Comparison of ENCODE assay signal across 8 cellular contexts in genomic region chr10:46282460-46283216, GRCh38. TPM values are rescaled to one million over a fixed set of nuclear protein-coding genes. Genes with fewer than 3 reads are reported as not detected.
A peak's percentile ranks its signal among the peaks of the same experiment; 100 is the strongest.
DNase-seq lines count a peak whose midpoint lies in the region; ATAC-seq and TF ChIP-seq lines count a peak whose summit lies in the region.

No MANE protein-coding gene starts in this region.

- peak; percentile 70 for ATAC-seq in GM23338
- peak; percentile 86 to 91 for ATAC-seq in natural killer cell treated with Interleukin-12 subunit alpha and Interleukin-12 subunit beta and Interleukin-15 and Interleukin-18, amount 100 ng/mL, for 72 hours
- ATAC-seq in stimulated activated naive CD8-positive, alpha-beta T cell treated with anti-CD3 and anti-CD28 coated beads, Interleukin-15, amount 100 ng/mL, for 72 hours, result peak; percentile 81
- no peak for ATAC-seq in GM21423 (IDR thresholded peaks at IDR 0.05; ENCODE audit: unreplicated experiment)

- H3K4me1 ChIP-seq in GM23338 (ENCODE audit: insufficient read depth) (peaks cover 15% of the 10 kb centered on the region), OCI-LY3 (ENCODE audit: low read length) (peaks cover 5% of the 10 kb centered on the region; the same call in 1 of the 2 replicates)

- no peaks in the 10 kb centered on the region for H3K9me3 ChIP-seq in OCI-LY3 (ENCODE audit: insufficient read depth, low read length)

- H3F3A ChIP-seq in GM23338 (replicated peaks; ENCODE audit: low read depth), result no peaks in the 10 kb centered on the region

- H3K27ac ChIP-seq in GM23338 (ENCODE audit: low read depth), result no peak overlapping the region
- no peak overlapping the region for H3K27ac ChIP-seq in OCI-LY3 (ENCODE audit: low read length)

- H3K27ac Mint-ChIP-seq in GM23338, result no peak overlapping the region
- no peak overlapping the region for H3K27ac Mint-ChIP-seq in natural killer cell treated with Interleukin-12 subunit alpha and Interleukin-12 subunit beta and Interleukin-15 and Interleukin-18, amount 100 ng/mL, for 72 hours
- no peak overlapping the region for H3K27ac Mint-ChIP-seq in stimulated activated naive CD8-positive, alpha-beta T cell treated with anti-CD3 and anti-CD28 coated beads, Interleukin-15, amount 100 ng/mL, for 72 hours

- no peaks in the 10 kb centered on the region for H3K79me2 ChIP-seq in GM23338 (replicated peaks; ENCODE audit: insufficient read depth)
- no peaks in the 10 kb centered on the region for H3K79me2 ChIP-seq in OCI-LY3 (ENCODE audit: low read length)

- DNase-seq in AG20443 (ENCODE audit: low spot score) (peak; percentile 95), GM23338 (ENCODE audit: low spot score) (peak; percentile 59), fibroblast of the conjunctiva (ENCODE audit: low read depth) (peak; percentile 55)
- peak; percentile 68 for DNase-seq in activated effector memory CD4-positive, alpha-beta T cell treated with Interleukin-2 at 50 U/mL for 16 hours
- peak; percentile 76 for DNase-seq in natural killer cell treated with Interleukin-12 subunit alpha and Interleukin-12 subunit beta and Interleukin-15 and Interleukin-18, amount 100 ng/mL, for 72 hours (ENCODE audit: low spot score)
- peak; percentile 62 to 68 for DNase-seq in stimulated activated naive CD8-positive, alpha-beta T cell treated with anti-CD3 and anti-CD28 coated beads, Interleukin-15, amount 100 ng/mL, for 72 hours

- H3K9me2 ChIP-seq in GM23338 (ENCODE audit: insufficient read depth), result no peaks in the 10 kb centered on the region

- H3K9ac ChIP-seq in OCI-LY3 (ENCODE audit: low read length), result no peak overlapping the region

- H3K36me3 Mint-ChIP-seq in GM23338 (ENCODE audit: low read depth), result no peaks in the 10 kb centered on the region
- H3K36me3 Mint-ChIP-seq in natural killer cell treated with Interleukin-12 subunit alpha and Interleukin-12 subunit beta and Interleukin-15 and Interleukin-18, amount 100 ng/mL, for 72 hours, result no peaks in the 10 kb centered on the region

- peaks cover 43% of the 10 kb centered on the region for H3K27me3 Mint-ChIP-seq in GM23338 (ENCODE audit: insufficient read depth, low read depth, poor library complexity)
- peaks cover 20 to 25% of the 10 kb centered on the region in 2 donors for H3K27me3 Mint-ChIP-seq in natural killer cell treated with Interleukin-12 subunit alpha and Interleukin-12 subunit beta and Interleukin-15 and Interleukin-18, amount 100 ng/mL, for 72 hours
- H3K27me3 Mint-ChIP-seq in stimulated activated naive CD8-positive, alpha-beta T cell treated with anti-CD3 and anti-CD28 coated beads, Interleukin-15, amount 100 ng/mL, for 72 hours, result peaks cover 11% of the 10 kb centered on the region

- H3K4me3 ChIP-seq in GM23338 (peak overlapping the region; percentile 73), OCI-LY3 (ENCODE audit: low read length) (peak overlapping the region; percentile 69)

- peak overlapping the region; percentile 90 for H3K4me2 ChIP-seq in GM23338
- peak overlapping the region; percentile 40 for H3K4me2 ChIP-seq in OCI-LY3 (ENCODE audit: low read length)

- H2AFZ ChIP-seq in GM23338, result no peak overlapping the region
- H2AFZ ChIP-seq in OCI-LY3 (ENCODE audit: low read depth, low read length), result no peak overlapping the region

- H3K4me1 Mint-ChIP-seq in GM23338, result peaks cover 10% of the 10 kb centered on the region
- peaks cover 4 to 11% of the 10 kb centered on the region in 2 donors for H3K4me1 Mint-ChIP-seq in natural killer cell treated with Interleukin-12 subunit alpha and Interleukin-12 subunit beta and Interleukin-15 and Interleukin-18, amount 100 ng/mL, for 72 hours (ENCODE audit: low read depth in 2 of 2)
- peaks cover 27% of the 10 kb centered on the region for H3K4me1 Mint-ChIP-seq in stimulated activated naive CD8-positive, alpha-beta T cell treated with anti-CD3 and anti-CD28 coated beads, Interleukin-15, amount 100 ng/mL, for 72 hours

- H3K27me3 ChIP-seq in GM23338 (ENCODE audit: insufficient read depth) (peaks cover 51% of the 10 kb centered on the region), OCI-LY3 (ENCODE audit: low read depth, low read length) (peaks cover 5% of the 10 kb centered on the region)

- TF ChIP-seq CTCF in GM23338 (conservative IDR thresholded peaks at IDR 0.05; ENCODE audit: low read depth in 2 of 2), result no peak
- no peak for TF ChIP-seq CTCF in OCI-LY3 (IDR thresholded peaks at IDR 0.05; ENCODE audit: low read depth, low read length)

- H3K9me3 Mint-ChIP-seq in GM23338, result no peaks in the 10 kb centered on the region; the same call in 2 of the 3 replicates
- H3K9me3 Mint-ChIP-seq in natural killer cell treated with Interleukin-12 subunit alpha and Interleukin-12 subunit beta and Interleukin-15 and Interleukin-18, amount 100 ng/mL, for 72 hours, result no peaks in the 10 kb centered on the region
- no peaks in the 10 kb centered on the region for H3K9me3 Mint-ChIP-seq in stimulated activated naive CD8-positive, alpha-beta T cell treated with anti-CD3 and anti-CD28 coated beads, Interleukin-15, amount 100 ng/mL, for 72 hours

- peak overlapping the region; percentile 82 for H3K4me3 Mint-ChIP-seq in GM23338
- peak overlapping the region; percentile 22 for H3K4me3 Mint-ChIP-seq in natural killer cell treated with Interleukin-12 subunit alpha and Interleukin-12 subunit beta and Interleukin-15 and Interleukin-18, amount 100 ng/mL, for 72 hours
- peak overlapping the region; percentile 79 to 82 for H3K4me3 Mint-ChIP-seq in stimulated activated naive CD8-positive, alpha-beta T cell treated with anti-CD3 and anti-CD28 coated beads, Interleukin-15, amount 100 ng/mL, for 72 hours

- no peaks in the 10 kb centered on the region for H4K20me1 ChIP-seq in GM23338 (replicated peaks; ENCODE audit: insufficient read depth)
- H4K20me1 ChIP-seq in OCI-LY3 (ENCODE audit: insufficient read depth, low read length), result no peaks in the 10 kb centered on the region

- no peaks in the 10 kb centered on the region for H3K36me3 ChIP-seq in GM23338 (ENCODE audit: insufficient read depth)
- H3K36me3 ChIP-seq in OCI-LY3 (replicated peaks; ENCODE audit: low read depth, low read length), result no peaks in the 10 kb centered on the region

TF ChIP-seq in GM23338, 12 proteins besides CTCF, POLR2A, EP300 and RAD21:
- no peak for TF ChIP-seq CREB1 (CRISPR knock-in tag; IDR thresholded peaks at IDR 0.05; ENCODE audit: low read depth)
- TF ChIP-seq ZNF114 (CRISPR knock-in tag; IDR thresholded peaks at IDR 0.05), result no peak
- no peak for TF ChIP-seq NANOG (IDR thresholded peaks at IDR 0.05; ENCODE audit: borderline replicate concordance)
- no peak for TF ChIP-seq ETS1 (IDR thresholded peaks at IDR 0.05)
- no peak for TF ChIP-seq POLR2AphosphoS5 (IDR thresholded peaks at IDR 0.05; ENCODE audit: low read depth)
- no peak for TF ChIP-seq EZH2phosphoT487 (IDR thresholded peaks at IDR 0.05; ENCODE audit: unreplicated experiment)
- TF ChIP-seq REST (IDR thresholded peaks at IDR 0.05; ENCODE audit: unreplicated experiment), result no peak
- no peak for TF ChIP-seq EZH2 (IDR thresholded peaks at IDR 0.05; ENCODE audit: low read depth, unreplicated experiment)

RNA-seq across cellular contexts. Expression of gene ANTXRL, which starts 4.2 kb away (rescaled TPM):
- not detected in 2 replicates for total RNA-seq in GM23338 (2014; rRNA removed; shearing (Covaris generic))
- not detected in 2 replicates for polyA plus RNA-seq in GM23338 (2016; fragmentation: Nextera tagmentation; extraction: Ambion mirVana)
- not detected for total RNA-seq in natural killer cell treated with Interleukin-12 subunit alpha and Interleukin-12 subunit beta and Interleukin-15 and Interleukin-18, amount 100 ng/mL, for 72 hours

Comparison
In these comparisons a context has a peak if more than half of its experiments do, and no peak if none do; other contexts are left out.
1. H3K4me3 Mint-ChIP-seq: peak in every context shown above with its lines; median percentile 82 in GM23338; 80 in stimulated activated naive CD8-positive, alpha-beta T cell treated with anti-CD3 and anti-CD28 coated beads, Interleukin-15, amount 100 ng/mL, for 72 hours; 22 in natural killer cell treated with Interleukin-12 subunit alpha and Interleukin-12 subunit beta and Interleukin-15 and Interleukin-18, amount 100 ng/mL, for 72 hours.